Comparison of ENCODE assay signal across 8 cellular contexts in genomic region chr10:59907537-59907917, GRCh38. TPM values are rescaled to one million over a fixed set of nuclear protein-coding genes. Genes with fewer than 3 reads are reported as not detected.
A peak's percentile ranks its signal among the peaks of the same experiment; 100 is the strongest.
DNase-seq lines count a peak whose midpoint lies in the region; ATAC-seq, FAIRE-seq and TF ChIP-seq lines count a peak whose summit lies in the region.

No MANE protein-coding gene starts in this region.

- POLR2A ChIA-PET in activated CD8-positive, alpha-beta T cell treated with anti-CD3 and anti-CD28 coated beads, Interleukin-2, amount 10 ng/mL, durations not matched to agents 7 days and 5 days (lab: Charles Lee), result interaction anchor here (1.0 to 4.5 kb wide), 3 partner anchors 29 to 77 kb away, joined by 4 to 38 read pairs (median 6); no protein-coding TSS in a partner anchor

- DNase-seq in NCI-H82 (lab: John Stamatoyannopoulos, UW) (peak; percentile 14), NCI-H82 treated with DMSO at 0.1 percent for 48 hours (lab: John Stamatoyannopoulos, UW; ENCODE audit: unreplicated experiment) (no peak), CD1c-positive myeloid dendritic cell (ENCODE audit: extremely low spot score) (no peak), GM12891 (ENCODE audit: insufficient read length, low spot score) (no peak)
- no peak for DNase-seq in activated CD8-positive, alpha-beta T cell treated with anti-CD3 and anti-CD28 coated beads, Interleukin-2, amount 10 ng/mL, durations not matched to agents 7 days and 5 days
- no peak for DNase-seq in stimulated activated naive CD8-positive, alpha-beta T cell treated with anti-CD3 and anti-CD28 coated beads, Interleukin-15, amount 100 ng/mL, for 72 hours
- no peak for DNase-seq in activated effector memory CD4-positive, alpha-beta T cell treated with anti-CD3 and anti-CD28 coated beads, Interleukin-2, amount 50 U/mL, for 16 hours

- H3K4me3 Mint-ChIP-seq in activated CD8-positive, alpha-beta T cell treated with anti-CD3 and anti-CD28 coated beads, Interleukin-2, amount 10 ng/mL, durations not matched to agents 7 days and 5 days, result peak overlapping the region; percentile 89
- H3K4me3 Mint-ChIP-seq in stimulated activated naive CD8-positive, alpha-beta T cell treated with anti-CD3 and anti-CD28 coated beads, Interleukin-15, amount 100 ng/mL, for 72 hours, result peak overlapping the region; percentile 88 to 95

- TF ChIP-seq POLR2A in GM12891 (IDR thresholded peaks at IDR 0.05; ENCODE audit: low read depth, low read length), result no peak

- no peaks in the 10 kb centered on the region for H3K9me3 ChIP-seq in iPS-18c (ENCODE audit: control insufficient read depth, insufficient read depth, low read length)

- peaks cover under 1% of the 10 kb centered on the region for H3K9me3 Mint-ChIP-seq in activated CD8-positive, alpha-beta T cell treated with anti-CD3 and anti-CD28 coated beads, Interleukin-2, amount 10 ng/mL, durations not matched to agents 7 days and 5 days (ENCODE audit: insufficient read depth)
- H3K9me3 Mint-ChIP-seq in stimulated activated naive CD8-positive, alpha-beta T cell treated with anti-CD3 and anti-CD28 coated beads, Interleukin-15, amount 100 ng/mL, for 72 hours, result peaks cover 0 to under 1% of the 10 kb centered on the region in 2 donors

- peaks cover 49% of the 10 kb centered on the region for H3K4me1 Mint-ChIP-seq in activated CD8-positive, alpha-beta T cell treated with anti-CD3 and anti-CD28 coated beads, Interleukin-2, amount 10 ng/mL, durations not matched to agents 7 days and 5 days (ENCODE audit: low read depth)
- peaks cover 61% of the 10 kb centered on the region for H3K4me1 Mint-ChIP-seq in stimulated activated naive CD8-positive, alpha-beta T cell treated with anti-CD3 and anti-CD28 coated beads, Interleukin-15, amount 100 ng/mL, for 72 hours

- H3K27ac Mint-ChIP-seq in activated CD8-positive, alpha-beta T cell treated with anti-CD3 and anti-CD28 coated beads, Interleukin-2, amount 10 ng/mL, durations not matched to agents 7 days and 5 days, result peak overlapping the region; percentile 94
- peak overlapping the region; percentile 93 to 98 for H3K27ac Mint-ChIP-seq in stimulated activated naive CD8-positive, alpha-beta T cell treated with anti-CD3 and anti-CD28 coated beads, Interleukin-15, amount 100 ng/mL, for 72 hours

- H3K36me3 Mint-ChIP-seq in activated CD8-positive, alpha-beta T cell treated with anti-CD3 and anti-CD28 coated beads, Interleukin-2, amount 10 ng/mL, durations not matched to agents 7 days and 5 days (ENCODE audit: low read depth), result peaks cover 9% of the 10 kb centered on the region

- ATAC-seq in activated CD8-positive, alpha-beta T cell treated with anti-CD3 and anti-CD28 coated beads, Interleukin-2, amount 10 ng/mL, durations not matched to agents 7 days and 5 days, result no peak
- no peak for ATAC-seq in stimulated activated naive CD8-positive, alpha-beta T cell treated with anti-CD3 and anti-CD28 coated beads, Interleukin-15, amount 100 ng/mL, for 72 hours

- CTCF ChIA-PET in activated CD8-positive, alpha-beta T cell treated with anti-CD3 and anti-CD28 coated beads, Interleukin-2, amount 10 ng/mL, durations not matched to agents 7 days and 5 days (lab: Charles Lee), result interaction anchor here (1.0 to 6.4 kb wide), 17 partner anchors 15 to 282 kb away, joined by 3 to 129 read pairs (median 5); no protein-coding TSS in a partner anchor

- H3K27me3 Mint-ChIP-seq in activated CD8-positive, alpha-beta T cell treated with anti-CD3 and anti-CD28 coated beads, Interleukin-2, amount 10 ng/mL, durations not matched to agents 7 days and 5 days (ENCODE audit: low read depth), result no peaks in the 10 kb centered on the region
- H3K27me3 Mint-ChIP-seq in stimulated activated naive CD8-positive, alpha-beta T cell treated with anti-CD3 and anti-CD28 coated beads, Interleukin-15, amount 100 ng/mL, for 72 hours, result no peaks in the 10 kb centered on the region

- peak overlapping the region; percentile 40; the same call in 1 of the 2 replicates for H3K4me3 ChIP-seq in iPS-18c (ENCODE audit: insufficient read depth, low read depth, low read length)

- FAIRE-seq in GM12891 (lab: Jason Lieb, UNC), result no peak

TF ChIP-seq in GM12891, 5 proteins besides CTCF, POLR2A, EP300 and RAD21:
- TF ChIP-seq SPI1 (IDR thresholded peaks at IDR 0.05; ENCODE audit: low read depth, low read length) (no peak), PAX5 (IDR thresholded peaks at IDR 0.05; ENCODE audit: insufficient read depth, low read length, severe bottlenecking) (no peak), POLR2AphosphoS5 (IDR thresholded peaks at IDR 0.05; ENCODE audit: low read depth, low read length) (no peak), POU2F2 (IDR thresholded peaks at IDR 0.05; ENCODE audit: low read depth, low read length) (no peak), TAF1 (IDR thresholded peaks at IDR 0.05; ENCODE audit: low read depth, low read length) (no peak)

RNA-seq across cellular contexts. Expression of gene CCDC6, which starts 1.2 kb away (rescaled TPM):
- total RNA-seq in activated CD8-positive, alpha-beta T cell treated with anti-CD3 and anti-CD28 coated beads, Interleukin-2, amount 10 ng/mL, durations not matched to agents 7 days and 5 days, result 10 to 100 TPM; 18.3 to 19.4 TPM
- 12.9 TPM for polyA plus RNA-seq in GM12891 (2012; ENCODE audit: low read depth, missing spikeins)
